ENCODE assay signal across 19 cellular contexts in the genomic region with DNA sequence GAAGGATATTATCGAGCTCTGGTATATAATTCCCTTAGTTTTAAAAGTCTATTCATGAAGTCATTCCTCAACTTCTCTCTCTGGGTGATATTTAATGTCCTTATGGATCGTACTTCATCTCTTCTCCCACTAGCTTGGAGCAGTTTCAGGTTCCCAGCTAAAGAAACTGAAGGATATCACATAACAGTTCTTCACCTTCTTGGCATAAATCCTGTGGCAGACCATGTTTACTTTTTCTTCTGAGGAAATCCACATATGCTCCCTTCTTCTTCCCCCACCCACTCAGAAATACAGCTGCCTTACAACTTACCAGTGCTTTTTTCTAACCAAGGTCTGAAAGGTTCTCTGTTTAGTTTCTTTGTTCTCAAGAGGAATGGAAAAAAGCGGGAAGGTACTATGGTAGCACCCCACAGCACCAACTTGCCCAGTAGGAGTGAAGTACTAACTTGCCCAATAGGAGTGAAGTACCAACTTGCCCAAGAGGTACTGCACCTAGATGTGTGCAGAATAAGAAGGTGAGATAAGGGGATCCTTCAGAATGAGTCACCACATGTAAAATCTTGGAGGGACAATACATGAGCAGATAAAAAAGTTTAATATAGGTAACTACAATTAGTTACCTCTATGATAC. TPM values are rescaled to one million over a fixed set of nuclear protein-coding genes. Genes with fewer than 3 reads are reported as not detected.
DNase-seq lines count a peak whose midpoint lies in the region; ATAC-seq, FAIRE-seq and TF ChIP-seq lines count a peak whose summit lies in the region.
"Had no signal": no experiment of that assay in that cellular context is flagged by ENCODE, and none has a peak within 500 bp of the region (broad histone marks: within the 10 kb centered on the region; RNA-seq: fewer than 3 reads in every experiment).

No MANE protein-coding gene starts in this region.

- H3K4me3 Mint-ChIP-seq in osteocyte (ENCODE audit: unreplicated experiment), result no peak overlapping the region
- H3K4me3 Mint-ChIP-seq: B cell; CD4-positive, alpha-beta memory T cell had no signal

- H3K27ac ChIP-seq in lower lobe of right lung, result no peak overlapping the region

- TF ChIP-seq CTCF in epithelial cell of esophagus (IDR thresholded peaks at IDR 0.05; ENCODE audit: insufficient read depth, low read depth, low read length, missing control alignments) (no peak), lower lobe of right lung (IDR thresholded peaks at IDR 0.05) (no peak), osteocyte (IDR thresholded peaks at IDR 0.05) (no peak)

- intact Hi-C loops in lower lobe of right lung (cut with DNase I), result no loop called here

- no peaks in the 10 kb centered on the region for H3K36me3 ChIP-seq in lower lobe of right lung

- no peaks in the 10 kb centered on the region for H3K4me1 ChIP-seq in lower lobe of right lung

- H3K9me3 Mint-ChIP-seq in osteocyte (ENCODE audit: unreplicated experiment), result no peaks in the 10 kb centered on the region
- H3K9me3 Mint-ChIP-seq: CD4-positive, alpha-beta memory T cell had no signal

- FAIRE-seq in GM12891 (lab: Jason Lieb, UNC), result peak; percentile 55
- FAIRE-seq: D721Med had no signal

- no peak for DNase-seq in GM12891 (ENCODE audit: insufficient read length, low spot score)
- DNase-seq in NCI-H524 treated with DMSO at 0.1 percent for 48 hours (lab: John Stamatoyannopoulos, UW), result peak; percentile 24
- DNase-seq in epithelial cell of esophagus (ENCODE audit: low read depth), result peak; percentile 75
- DNase-seq in lower lobe of right lung, result no peak
- no peak for DNase-seq in osteocyte (ENCODE audit: extremely low spot score, unreplicated experiment)
- DNase-seq in COLO668 (lab: John Stamatoyannopoulos, UW; ENCODE audit: unreplicated experiment), result no peak
- DNase-seq in SHP77 (lab: John Stamatoyannopoulos, UW), result no peak
- DNase-seq: CD4-positive, alpha-beta memory T cell; GF-D8; HCEC 1CT; NCI-H146; NCI-H2081 treated with DMSO at 0.1 percent for 48 hours; NCI-H748 treated with DMSO at 0.1 percent for 48 hours; Right ventricle myocardium superior had no signal

- no peaks in the 10 kb centered on the region for H3K27me3 ChIP-seq in lower lobe of right lung (ENCODE audit: low read depth)

- ATAC-seq in lower lobe of right lung, result peak; percentile 87 to 90
- no peak for ATAC-seq in GM18873 (IDR thresholded peaks at IDR 0.05; ENCODE audit: low FRiP score, unreplicated experiment)
- ATAC-seq: Panc1, SK-N-SH treated with all-trans-retinoic acid at 6 μM for 48 hours had no signal

- H3K36me3 Mint-ChIP-seq in osteocyte (ENCODE audit: unreplicated experiment), result no peaks in the 10 kb centered on the region

- H3K9me3 ChIP-seq in lower lobe of right lung, result no peaks in the 10 kb centered on the region

- H3K27me3 Mint-ChIP-seq in osteocyte (ENCODE audit: unreplicated experiment), result no peaks in the 10 kb centered on the region
- H3K27me3 Mint-ChIP-seq: B cell; CD4-positive, alpha-beta memory T cell had no signal

- TF ChIP-seq POLR2A in GM12891 (IDR thresholded peaks at IDR 0.05; ENCODE audit: low read depth, low read length), result no peak

- no peaks in the 10 kb centered on the region for H3K4me1 Mint-ChIP-seq in osteocyte (ENCODE audit: unreplicated experiment)
- H3K4me1 Mint-ChIP-seq: B cell had no signal

- no peak overlapping the region for H3K27ac Mint-ChIP-seq in osteocyte (ENCODE audit: unreplicated experiment)
- H3K27ac Mint-ChIP-seq: B cell; CD4-positive, alpha-beta memory T cell had no signal

- H3K4me3 ChIP-seq in epithelial cell of esophagus (ENCODE audit: low read length) (no peak overlapping the region), lower lobe of right lung (no peak overlapping the region)

TF ChIP-seq in GM12891, 5 proteins besides CTCF, POLR2A, EP300 and RAD21:
- TF ChIP-seq POU2F2 (IDR thresholded peaks at IDR 0.05; ENCODE audit: low read depth, low read length) (no peak), PAX5 (IDR thresholded peaks at IDR 0.05; ENCODE audit: insufficient read depth, low read length, severe bottlenecking) (no peak)

RNA-seq across cellular contexts. Expression of a gene that starts 53.1 kb away (rescaled TPM):
- 14.1 TPM for polyA plus RNA-seq in GM12891 (2012; ENCODE audit: low read depth, missing spikeins)
- total RNA-seq in lower lobe of right lung (12.8 TPM), osteocyte (29.6 and 32.6 TPM in 2 replicates)

Comparison
In these comparisons a context has a peak if more than half of its experiments do, and no peak if none do; other contexts are left out.
1. DNase-seq: peak in NCI-H524 treated with DMSO at 0.1 percent for 48 hours (single experiment) and epithelial cell of esophagus (single experiment); none in GM12891 (single experiment), lower lobe of right lung (single experiment), osteocyte (single experiment), COLO668 (single experiment) and SHP77 (0 of 2).